12 cellular contexts compared by ENCODE assay signal in the genomic region with DNA sequence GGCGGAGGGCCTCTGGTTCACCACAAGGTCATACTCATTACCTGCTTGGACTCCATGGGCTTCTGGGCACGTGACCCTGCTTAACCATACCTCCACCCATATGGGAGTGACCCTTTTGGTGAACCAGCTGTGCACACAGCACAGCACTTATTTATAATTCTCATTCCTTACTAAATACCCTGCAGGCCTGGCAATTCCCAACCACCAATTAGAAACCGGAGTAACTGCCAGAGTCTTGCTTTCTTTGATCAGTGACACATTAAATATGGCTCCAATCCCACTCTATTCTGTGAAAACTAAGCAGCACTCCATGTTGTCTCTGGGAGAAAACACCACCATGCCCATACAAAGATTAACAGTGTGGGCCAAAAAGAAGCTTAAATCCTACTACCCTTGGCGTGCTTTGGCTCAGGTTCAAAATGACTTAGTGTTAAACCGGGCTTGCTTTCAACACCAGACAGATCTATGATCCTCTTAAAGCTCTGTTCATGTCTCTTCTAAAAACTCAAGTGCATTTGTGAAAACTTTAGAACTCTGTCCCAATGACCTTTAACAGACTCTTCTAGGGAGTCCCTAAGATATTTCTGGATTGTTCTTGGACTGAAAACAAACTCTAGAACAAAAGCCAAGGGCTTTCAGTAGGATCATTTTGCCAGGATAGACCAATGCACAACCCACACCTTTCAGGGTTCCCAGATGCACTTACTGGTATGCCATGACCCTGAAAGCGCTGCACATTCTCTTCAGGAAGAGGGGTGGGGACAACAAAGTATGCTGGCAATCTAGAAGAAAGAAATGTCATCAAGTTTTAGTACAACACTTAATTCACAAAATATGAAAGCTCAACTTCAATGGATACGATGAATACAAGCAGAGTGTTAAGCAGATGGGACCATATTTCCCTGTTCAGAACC. TPM values are rescaled to one million over a fixed set of nuclear protein-coding genes. Genes with fewer than 3 reads are reported as not detected.
DNase-seq lines count a peak whose midpoint lies in the region; ATAC-seq and TF ChIP-seq lines count a peak whose summit lies in the region.
"Had no signal": no experiment of that assay in that cellular context is flagged by ENCODE, and none has a peak within 500 bp of the region (broad histone marks: within the 10 kb centered on the region; RNA-seq: fewer than 3 reads in every experiment).

No MANE protein-coding gene starts in this region.

- ATAC-seq in omental fat pad (ENCODE audit: low FRiP score), result peak; percentile 37
- no peak for ATAC-seq in GM18505 (IDR thresholded peaks at IDR 0.05; ENCODE audit: unreplicated experiment)
- no peak for ATAC-seq in HG02571 (IDR thresholded peaks at IDR 0.05; ENCODE audit: unreplicated experiment)
- ATAC-seq: naive thymus-derived CD8-positive, alpha-beta T cell had no signal

- H3K4me3 Mint-ChIP-seq in immature natural killer cell, result no peak overlapping the region
- H3K4me3 Mint-ChIP-seq: activated naive CD8-positive, alpha-beta T cell; CD4-positive, alpha-beta memory T cell; naive thymus-derived CD8-positive, alpha-beta T cell had no signal

- peaks cover 17% of the 10 kb centered on the region in 2 donors for H3K4me1 Mint-ChIP-seq in immature natural killer cell

- no peak for TF ChIP-seq CTCF in omental fat pad (IDR thresholded peaks at IDR 0.05)

- DNase-seq in AG20443 (ENCODE audit: low spot score) (peak; percentile 38), NCI-H146 treated with DMSO at 0.1 percent for 48 hours (lab: John Stamatoyannopoulos, UW; ENCODE audit: unreplicated experiment) (peak; percentile 71), fibroblast of gingiva (ENCODE audit: low read depth) (peak; percentile 82), omental fat pad (ENCODE audit: low spot score) (no peak), cerebellum (ENCODE audit: low spot score) (no peak), immature natural killer cell (no peak)
- DNase-seq: CD4-positive, alpha-beta memory T cell; naive thymus-derived CD8-positive, alpha-beta T cell; Peyer's patch had no signal

- H3K27me3 Mint-ChIP-seq in immature natural killer cell (ENCODE audit: low read depth in 3 of 3), result peaks cover 0 to 2% (median 2%) of the 10 kb centered on the region in 3 donors
- H3K27me3 Mint-ChIP-seq: activated naive CD8-positive, alpha-beta T cell; CD4-positive, alpha-beta memory T cell; naive thymus-derived CD8-positive, alpha-beta T cell had no signal

- TF ChIP-seq POLR2A in GM18505 (IDR thresholded peaks at IDR 0.05; ENCODE audit: borderline replicate concordance, extremely low read depth, insufficient read depth, insufficient read length), result no peak

- H3K27ac Mint-ChIP-seq in immature natural killer cell, result peak overlapping the region in 3 of 6 donors; percentile 30 to 69 (median 34)
- H3K27ac Mint-ChIP-seq: activated naive CD8-positive, alpha-beta T cell had no signal

- peaks cover 37 to 68% (median 50%) of the 10 kb centered on the region in 3 donors for H3K36me3 Mint-ChIP-seq in immature natural killer cell

- no peaks in the 10 kb centered on the region for H3K9me3 Mint-ChIP-seq in immature natural killer cell
- H3K9me3 Mint-ChIP-seq: CD4-positive, alpha-beta memory T cell; naive thymus-derived CD8-positive, alpha-beta T cell had no signal

RNA-seq across cellular contexts. Expression of gene MTMR12, which starts 57.5 kb away (rescaled TPM):
- total RNA-seq in omental fat pad (10 to 100 TPM; 34.2 to 79.5 (median 57.4) TPM), cerebellum (20.2 TPM)
- 10 to 100 TPM; 17.2 to 30.5 (median 20.3) TPM for polyA plus RNA-seq in immature natural killer cell

Comparison
In these comparisons a context has a peak if more than half of its experiments do, and no peak if none do; other contexts are left out.
1. DNase-seq: peak in AG20443 (single experiment), NCI-H146 treated with DMSO at 0.1 percent for 48 hours (single experiment) and fibroblast of gingiva (single experiment); none in omental fat pad (single experiment), cerebellum (single experiment) and immature natural killer cell (0 of 3).